29 cellular contexts compared by ENCODE assay signal in the genomic region with DNA sequence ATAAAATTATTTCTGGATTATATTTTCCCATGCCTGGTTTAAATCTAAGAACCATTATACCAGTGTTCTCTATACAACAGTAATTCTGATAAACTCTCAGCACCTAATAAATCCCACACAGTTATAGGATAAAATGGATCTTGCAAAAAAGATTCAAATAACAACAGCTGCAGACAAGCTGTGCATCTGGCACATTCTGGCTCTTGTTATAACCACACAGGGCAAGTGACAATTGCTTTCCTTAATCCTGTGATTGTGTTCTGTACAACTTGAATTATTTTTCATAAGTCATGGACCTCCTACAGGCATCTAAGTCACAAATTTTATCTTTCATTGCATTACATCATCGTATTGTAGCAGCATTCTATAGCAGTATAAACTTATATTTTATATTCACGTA.
DNase-seq lines count a peak whose midpoint lies in the region; ATAC-seq, FAIRE-seq and TF ChIP-seq lines count a peak whose summit lies in the region.
"Had no signal": no experiment of that assay in that cellular context is flagged by ENCODE, and none has a peak within 500 bp of the region (broad histone marks: within the 10 kb centered on the region; RNA-seq: fewer than 3 reads in every experiment).

No MANE protein-coding gene starts in this region.

- FAIRE-seq in H54 (lab: Jason Lieb, UNC) = peak; percentile 23
- FAIRE-seq: A204.1, G401.6 had no signal

- H3K4me1 ChIP-seq in SJCRH30 = peaks cover 16% of the 10 kb centered on the region
- H3K4me1 ChIP-seq: Caco-2, SJSA1 had no signal

- no peak overlapping the region for H3K27ac Mint-ChIP-seq in activated CD8-positive, alpha-beta memory T cell treated with anti-CD3 and anti-CD28 coated beads, Interleukin-2, amount 10 ng/mL, durations not matched to agents 7 days and 5 days
- H3K27ac Mint-ChIP-seq in Calu3 (ENCODE audit: unreplicated experiment) = no peak overlapping the region
- H3K27ac Mint-ChIP-seq: B cell; CD8-positive, alpha-beta T cell; H9 had no signal

- intact Hi-C loops in Calu3 (cut with micrococcal nuclease; ENCODE audit: unreplicated experiment) = no loop called here

- H3K4me3 Mint-ChIP-seq in activated CD8-positive, alpha-beta memory T cell treated with anti-CD3 and anti-CD28 coated beads, Interleukin-2, amount 10 ng/mL, durations not matched to agents 7 days and 5 days = no peak overlapping the region
- H3K4me3 Mint-ChIP-seq in Calu3 (ENCODE audit: low read depth, unreplicated experiment) = no peak overlapping the region
- H3K4me3 Mint-ChIP-seq: B cell; CD8-positive, alpha-beta T cell; H9 had no signal

- no peak overlapping the region for H3K27ac ChIP-seq in SJCRH30
- H3K27ac ChIP-seq: C4-2B, GM23248, HL-60, PC-9, SJSA1 had no signal

- BruUV-seq in Calu3 (replicated peaks; lab: Mats Ljungman, UMichigan) = no TSS peak

- no peak for ATAC-seq in activated CD8-positive, alpha-beta memory T cell treated with anti-CD3 and anti-CD28 coated beads, Interleukin-2, amount 10 ng/mL, durations not matched to agents 7 days and 5 days
- ATAC-seq: CD8-positive, alpha-beta T cell; Right ventricle myocardium inferior had no signal

- TF ChIP-seq CTCF in Calu3 (IDR thresholded peaks at IDR 0.05; ENCODE audit: unreplicated experiment) = no peak

- peaks cover 3% of the 10 kb centered on the region for H3K9me3 Mint-ChIP-seq in activated CD8-positive, alpha-beta memory T cell treated with anti-CD3 and anti-CD28 coated beads, Interleukin-2, amount 10 ng/mL, durations not matched to agents 7 days and 5 days (ENCODE audit: low read depth)
- H3K9me3 Mint-ChIP-seq in Calu3 (ENCODE audit: low read depth, unreplicated experiment) = no peaks in the 10 kb centered on the region

- H3K36me3 Mint-ChIP-seq in activated CD8-positive, alpha-beta memory T cell treated with anti-CD3 and anti-CD28 coated beads, Interleukin-2, amount 10 ng/mL, durations not matched to agents 7 days and 5 days = no peaks in the 10 kb centered on the region
- no peaks in the 10 kb centered on the region for H3K36me3 Mint-ChIP-seq in Calu3 (ENCODE audit: insufficient read depth, unreplicated experiment)
- H3K36me3 Mint-ChIP-seq: CD8-positive, alpha-beta T cell had no signal

- H3K27me3 Mint-ChIP-seq in activated CD8-positive, alpha-beta memory T cell treated with anti-CD3 and anti-CD28 coated beads, Interleukin-2, amount 10 ng/mL, durations not matched to agents 7 days and 5 days = no peaks in the 10 kb centered on the region
- H3K27me3 Mint-ChIP-seq in Calu3 (ENCODE audit: unreplicated experiment) = no peaks in the 10 kb centered on the region
- H3K27me3 Mint-ChIP-seq: B cell had no signal

- no peak overlapping the region for H3K4me3 ChIP-seq in SJCRH30
- H3K4me3 ChIP-seq in skeletal muscle cell (ENCODE audit: low read depth, low read length) = no peak overlapping the region
- H3K4me3 ChIP-seq: GM23248, PC-9, SJSA1 had no signal

- H3K9me3 ChIP-seq in SJCRH30 (replicated peaks) = no peaks in the 10 kb centered on the region
- H3K9me3 ChIP-seq: Caco-2, SJSA1 had no signal

- H3K36me3 ChIP-seq in SJCRH30 = no peaks in the 10 kb centered on the region
- H3K36me3 ChIP-seq: SJSA1 had no signal

- H3K27me3 ChIP-seq in SJCRH30 = no peaks in the 10 kb centered on the region
- H3K27me3 ChIP-seq: SJSA1 had no signal

- TF ChIP-seq POLR2A in H54 (IDR thresholded peaks at IDR 0.05; ENCODE audit: low read depth, low read length) = no peak

- no peaks in the 10 kb centered on the region for H3K4me1 Mint-ChIP-seq in activated CD8-positive, alpha-beta memory T cell treated with anti-CD3 and anti-CD28 coated beads, Interleukin-2, amount 10 ng/mL, durations not matched to agents 7 days and 5 days
- no peaks in the 10 kb centered on the region for H3K4me1 Mint-ChIP-seq in Calu3 (ENCODE audit: low read depth, unreplicated experiment)
- H3K4me1 Mint-ChIP-seq: B cell, H9 had no signal

- DNase-seq in Ammon's horn (ENCODE audit: low spot score) = peak; percentile 5
- DNase-seq in H54 (ENCODE audit: insufficient read length, low spot score) = no peak
- peak; percentile 46 to 76 for DNase-seq in SJCRH30
- peak; percentile 35 for DNase-seq in skeletal muscle cell (ENCODE audit: low read depth)
- no peak for DNase-seq in activated CD4-positive, alpha-beta T cell treated with anti-CD3 and anti-CD28 coated beads, Interleukin-2, amount 50 U/mL, for 48 hours
- no peak for DNase-seq in activated CD8-positive, alpha-beta memory T cell treated with anti-CD3 and anti-CD28 coated beads, Interleukin-2, amount 10 ng/mL, durations not matched to agents 7 days and 5 days
- DNase-seq in Calu3 = no peak
- DNase-seq: Caco-2; CD8-positive, alpha-beta T cell; DMS53; GM23248; H9; Kasumi-1; MV-4-11; NCI-H1105; NCI-H1436 treated with DMSO at 0.1 percent for 48 hours; NCI-H187 treated with DMSO at 0.1 percent for 48 hours; NCI-H2171 treated with DMSO at 0.1 percent for 48 hours; NCI-H345; NCI-H510A treated with DMSO at 0.1 percent for 48 hours; NCI-H774; PC-9 had no signal

- CTCF ChIA-PET in activated CD8-positive, alpha-beta memory T cell treated with anti-CD3 and anti-CD28 coated beads, Interleukin-2, amount 10 ng/mL, durations not matched to agents 7 days and 5 days (lab: Charles Lee) = no interaction called here
- CTCF ChIA-PET in Calu3 (lab: Charles Lee) = no interaction called here

Comparison
In these comparisons a context has a peak if more than half of its experiments do, and no peak if none do; other contexts are left out.
1. DNase-seq: peak in Ammon's horn (single experiment), SJCRH30 (2 of 2) and skeletal muscle cell (single experiment); none in H54 (single experiment), activated CD4-positive, alpha-beta T cell treated with anti-CD3 and anti-CD28 coated beads, Interleukin-2, amount 50 U/mL, for 48 hours (0 of 2), activated CD8-positive, alpha-beta memory T cell treated with anti-CD3 and anti-CD28 coated beads, Interleukin-2, amount 10 ng/mL, durations not matched to agents 7 days and 5 days (single experiment) and Calu3 (single experiment).